Comparison of ENCODE assay signal across 17 cellular contexts in genomic region chr17:335691-336090, GRCh38. TPM values are rescaled to one million over a fixed set of nuclear protein-coding genes. Genes with fewer than 3 reads are reported as not detected.
DNase-seq lines count a peak whose midpoint lies in the region; ATAC-seq and TF ChIP-seq lines count a peak whose summit lies in the region.
"Had no signal": no experiment of that assay in that cellular context is flagged by ENCODE, and none has a peak within 500 bp of the region (broad histone marks: within the 10 kb centered on the region; RNA-seq: fewer than 3 reads in every experiment).

No MANE protein-coding gene starts in this region.

- H3K27ac Mint-ChIP-seq in naive thymus-derived CD8-positive, alpha-beta T cell = peak overlapping the region; percentile 29 to 98 (median 92)
- H3K27ac Mint-ChIP-seq in stimulated activated effector memory CD8-positive, alpha-beta T cell treated with anti-CD3 and anti-CD28 coated beads, Interleukin-12 subunit alpha, Interleukin-12 subunit beta, amount 100 ng/mL, for 72 hours = no peak overlapping the region
- H3K27ac Mint-ChIP-seq in immature natural killer cell = no peak overlapping the region
- H3K27ac Mint-ChIP-seq: activated CD4-positive, alpha-beta memory T cell treated with anti-CD3 and anti-CD28 coated beads for 36 hours; T-helper 2 cell treated with Interferon-gamma antibody and Interleukin-4, amounts not matched to agents 5 μg/mL and 100 μg/mL, for 36 hours had no signal

- intact Hi-C loops in adrenal gland (cut with DNase I) = no loop called here

- 52 to 84% (median 64%) methylated on average over 6 to 12 of the region's 12 CpGs for WGBS in adrenal gland, 4 donors

- peak; percentile 2 to 20 for ATAC-seq in naive thymus-derived CD8-positive, alpha-beta T cell
- ATAC-seq in stimulated activated effector memory CD8-positive, alpha-beta T cell treated with anti-CD3 and anti-CD28 coated beads, Interleukin-12 subunit alpha, Interleukin-12 subunit beta, amount 100 ng/mL, for 72 hours = no peak
- ATAC-seq: GM12878 had no signal

- H3K27ac ChIP-seq in adrenal gland = peak overlapping the region in 4 of 5 donors; percentile 74 to 98 (median 92)

- H3K9me3 Mint-ChIP-seq in naive thymus-derived CD8-positive, alpha-beta T cell = no peaks in the 10 kb centered on the region
- no peaks in the 10 kb centered on the region for H3K9me3 Mint-ChIP-seq in stimulated activated effector memory CD8-positive, alpha-beta T cell treated with anti-CD3 and anti-CD28 coated beads, Interleukin-12 subunit alpha, Interleukin-12 subunit beta, amount 100 ng/mL, for 72 hours
- H3K9me3 Mint-ChIP-seq in immature natural killer cell = no peaks in the 10 kb centered on the region
- H3K9me3 Mint-ChIP-seq: activated CD4-positive, alpha-beta memory T cell treated with anti-CD3 and anti-CD28 coated beads for 36 hours; T-helper 2 cell treated with Interferon-gamma antibody and Interleukin-4, amounts not matched to agents 5 μg/mL and 100 μg/mL, for 36 hours had no signal

- no peaks in the 10 kb centered on the region for H3K27me3 ChIP-seq in adrenal gland

- peak overlapping the region in 7 of 10 donors; percentile 63 to 90 (median 74) for H3K4me3 Mint-ChIP-seq in naive thymus-derived CD8-positive, alpha-beta T cell
- H3K4me3 Mint-ChIP-seq in stimulated activated effector memory CD8-positive, alpha-beta T cell treated with anti-CD3 and anti-CD28 coated beads, Interleukin-12 subunit alpha, Interleukin-12 subunit beta, amount 100 ng/mL, for 72 hours = no peak overlapping the region
- no peak overlapping the region for H3K4me3 Mint-ChIP-seq in immature natural killer cell
- H3K4me3 Mint-ChIP-seq: activated CD4-positive, alpha-beta memory T cell treated with anti-CD3 and anti-CD28 coated beads for 36 hours; T-helper 2 cell treated with Interferon-gamma antibody and Interleukin-4, amounts not matched to agents 5 μg/mL and 100 μg/mL, for 36 hours had no signal

- DNase-seq in DMS153 (lab: John Stamatoyannopoulos, UW) (peak; percentile 24), DMS153 treated with DMSO at 0.1 percent for 48 hours (lab: John Stamatoyannopoulos, UW; ENCODE audit: unreplicated experiment) (no peak), COR-L47 (lab: John Stamatoyannopoulos, UW) (peak; percentile 6), adrenal gland (peak in 4 of 7 donors; percentile 49 to 63 (median 54)), middle frontal gyrus (ENCODE audit: extremely low spot score, low spot score) (no peak), immature natural killer cell (no peak)
- DNase-seq in naive thymus-derived CD8-positive, alpha-beta T cell = peak in 1 of 10 donors; percentile 23
- no peak for DNase-seq in stimulated activated effector memory CD8-positive, alpha-beta T cell treated with anti-CD3 and anti-CD28 coated beads, Interleukin-12 subunit alpha, Interleukin-12 subunit beta, amount 100 ng/mL, for 72 hours (ENCODE audit: low spot score in 2 of 2)
- DNase-seq: 8988T, cerebellar nuclear complex, esophagus squamous epithelium, NCI-H1930 had no signal

- POLR2A ChIA-PET in naive thymus-derived CD8-positive, alpha-beta T cell (lab: Charles Lee) = interaction anchor here (2.1 kb wide), 1 partner anchor 51 kb away, joined by 6 read pairs; no protein-coding TSS in a partner anchor

- peaks cover 63 to 79% of the 10 kb centered on the region in 2 donors for H3K4me1 ChIP-seq in adrenal gland (replicated peaks in 1 of 2)

- peaks cover 0 to 6% (median 0%) of the 10 kb centered on the region in 5 donors for H3K27me3 Mint-ChIP-seq in naive thymus-derived CD8-positive, alpha-beta T cell
- peaks cover 1 to 12% (median 10%) of the 10 kb centered on the region in 3 donors for H3K27me3 Mint-ChIP-seq in immature natural killer cell (ENCODE audit: low read depth in 3 of 3)

- no peak for TF ChIP-seq CTCF in adrenal gland (IDR thresholded peaks at IDR 0.05)

- H3K36me3 Mint-ChIP-seq in naive thymus-derived CD8-positive, alpha-beta T cell = no peaks in the 10 kb centered on the region
- peaks cover 6% of the 10 kb centered on the region for H3K36me3 Mint-ChIP-seq in stimulated activated effector memory CD8-positive, alpha-beta T cell treated with anti-CD3 and anti-CD28 coated beads, Interleukin-12 subunit alpha, Interleukin-12 subunit beta, amount 100 ng/mL, for 72 hours
- H3K36me3 Mint-ChIP-seq in immature natural killer cell = peaks cover 0 to 9% (median 9%) of the 10 kb centered on the region in 3 donors
- H3K36me3 Mint-ChIP-seq: activated CD4-positive, alpha-beta memory T cell treated with anti-CD3 and anti-CD28 coated beads for 36 hours had no signal

- H3K4me1 Mint-ChIP-seq in naive thymus-derived CD8-positive, alpha-beta T cell = peaks cover 14 to 66% (median 41%) of the 10 kb centered on the region in 4 donors
- peaks cover 26% of the 10 kb centered on the region for H3K4me1 Mint-ChIP-seq in stimulated activated effector memory CD8-positive, alpha-beta T cell treated with anti-CD3 and anti-CD28 coated beads, Interleukin-12 subunit alpha, Interleukin-12 subunit beta, amount 100 ng/mL, for 72 hours
- H3K4me1 Mint-ChIP-seq in immature natural killer cell = peaks cover 9 to 34% of the 10 kb centered on the region in 2 donors

- no peak for TF ChIP-seq POLR2A in adrenal gland (IDR thresholded peaks at IDR 0.05)

- H3K9me3 ChIP-seq in adrenal gland (replicated peaks in 1 of 3) = no peaks in the 10 kb centered on the region
- H3K9me3 ChIP-seq: esophagus squamous epithelium, tibial nerve had no signal

- H3K4me3 ChIP-seq in adrenal gland = peak overlapping the region in 1 of 4 donors; percentile 18
- H3K4me3 ChIP-seq: GM12878, skin epidermis, tibial nerve had no signal

- H3K36me3 ChIP-seq in adrenal gland (replicated peaks in 1 of 2) = no peaks in the 10 kb centered on the region
- H3K36me3 ChIP-seq: esophagus squamous epithelium, tibial nerve had no signal

RNA-seq across cellular contexts. Expression of gene RPH3AL, which starts 16.9 kb away (rescaled TPM):
- 10 to 100 TPM; 23.5 to 79.2 (median 40.7) TPM for total RNA-seq in adrenal gland
- polyA plus RNA-seq in adrenal gland (10 to 100 TPM in 1 of 3 donors, 1 to 10 TPM in 2; 7.7 to 19.9 (median 9.3) TPM), immature natural killer cell (10 to 100 TPM in 1 of 3 donors, 1 to 10 TPM in 2; 4.2 to 10.3 (median 4.5) TPM)
- total RNA-seq in naive thymus-derived CD8-positive, alpha-beta T cell = 10 to 100 TPM; 26.4 to 30.0 TPM
- 1 to 10 TPM; 1.9 to 5.7 (median 2.7) TPM for polyA plus RNA-seq in naive thymus-derived CD8-positive, alpha-beta T cell

Comparison
In these comparisons a context has a peak if more than half of its experiments do, and no peak if none do; other contexts are left out.
1. DNase-seq: peak in DMS153 (single experiment), COR-L47 (single experiment) and adrenal gland (4 of 7); none in DMS153 treated with DMSO at 0.1 percent for 48 hours (single experiment), stimulated activated effector memory CD8-positive, alpha-beta T cell treated with anti-CD3 and anti-CD28 coated beads, Interleukin-12 subunit alpha, Interleukin-12 subunit beta, amount 100 ng/mL, for 72 hours (0 of 2), middle frontal gyrus (single experiment) and immature natural killer cell (0 of 3).
2. H3K27ac Mint-ChIP-seq: peak in naive thymus-derived CD8-positive, alpha-beta T cell (10 of 10); none in stimulated activated effector memory CD8-positive, alpha-beta T cell treated with anti-CD3 and anti-CD28 coated beads, Interleukin-12 subunit alpha, Interleukin-12 subunit beta, amount 100 ng/mL, for 72 hours (single experiment) and immature natural killer cell (0 of 6).
3. H3K4me3 Mint-ChIP-seq: peak in naive thymus-derived CD8-positive, alpha-beta T cell (7 of 10); none in stimulated activated effector memory CD8-positive, alpha-beta T cell treated with anti-CD3 and anti-CD28 coated beads, Interleukin-12 subunit alpha, Interleukin-12 subunit beta, amount 100 ng/mL, for 72 hours (single experiment) and immature natural killer cell (0 of 5).